ENCODE assay signal across 8 cellular contexts in genomic region chr16:28820546-28820945, GRCh38. TPM values are rescaled to one million over a fixed set of nuclear protein-coding genes. Genes with fewer than 3 reads are reported as not detected.
DNase-seq lines count a peak whose midpoint lies in the region; ATAC-seq, FAIRE-seq and TF ChIP-seq lines count a peak whose summit lies in the region.
"Not testable (repeated sequence)": the region's sequence is repeated elsewhere in the genome, so short reads cannot be mapped to it uniquely, and the experiment has no call there.

No MANE protein-coding gene starts in this region.

- in situ Hi-C loops in HepG2 (cut with HindIII; ENCODE audit: extremely low pct_ligation_motif_present, low pct_unique_long_range_greater_than_20kb), result not testable (repeated sequence)

- not testable (repeated sequence) for BruUV-seq in HepG2 (replicated peaks; lab: Mats Ljungman, UMichigan)

- POLR2A ChIA-PET in CD4-positive, alpha-beta memory T cell (lab: Charles Lee; ENCODE audit: partially characterized antibody), result interaction anchor here (4.1 to 4.6 kb wide), 2 partner anchors 26 to 43 kb away, joined by 56 to 84 read pairs; partner anchors contain the start of genes SH2B1 and TUFM
- POLR2A ChIA-PET in T-cell (lab: Charles Lee), result not testable (repeated sequence)
- POLR2A ChIA-PET in activated CD8-positive, alpha-beta T cell treated with anti-CD3 and anti-CD28 coated beads, Interleukin-2, amount 10 ng/mL, durations not matched to agents 7 days and 5 days (lab: Charles Lee), result interaction anchor here (4.0 kb wide), 1 partner anchor 25 kb away, joined by 49 read pairs; the partner anchor contains the start of gene TUFM
- POLR2A ChIA-PET in HepG2 (lab: Yijun Ruan, JAX), result interaction anchor here (0.6 to 5.8 kb wide), 5 partner anchors 17 to 146 kb away, joined by 4 to 85 read pairs (median 51); partner anchors contain the start of genes SH2B1 and TUFM

- TF ChIP-seq CTCF in HepG2 (CRISPR knock-in tag; IDR thresholded peaks at IDR 0.05); nephron (IDR thresholded peaks at IDR 0.05; ENCODE audit: unreplicated experiment in 3 of 3): not testable (repeated sequence)

- peaks cover 18% of the 10 kb centered on the region for H3K4me1 ChIP-seq in CD4-positive, alpha-beta memory T cell (ENCODE audit: insufficient read depth, low read length)
- H3K4me1 ChIP-seq in HepG2 (ENCODE audit: insufficient read depth, low read length), result peaks cover 35% of the 10 kb centered on the region

- not testable (repeated sequence) for ATAC-seq in T-cell (replicated peaks in 1 of 4); activated CD8-positive, alpha-beta T cell treated with anti-CD3 and anti-CD28 coated beads, Interleukin-2, amount 10 ng/mL, durations not matched to agents 7 days and 5 days; central memory CD8-positive, alpha-beta T cell (replicated peaks; ENCODE audit: extremely low read depth, poor library complexity, severe bottlenecking); HepG2; stimulated activated naive B cell treated with anti-CD40 and anti-IgM and Interleukin-4, amounts not matched to agents 10 μg/mL and 1 μg/mL and 100 μg/mL, for 72 hours (replicated peaks)

- not testable (repeated sequence) for H3K27me3 ChIP-seq in CD4-positive, alpha-beta memory T cell (ENCODE audit: insufficient read depth, low read length); HepG2 (ENCODE audit: control insufficient read depth in 1 of 2, insufficient read depth in 2 of 2, low read length in 2 of 2)

- H3K27ac Mint-ChIP-seq in CD4-positive, alpha-beta memory T cell, result peak overlapping the region in 5 of 7 donors; percentile 17 to 98 (median 75)
- H3K27ac Mint-ChIP-seq in T-cell; activated CD8-positive, alpha-beta T cell treated with anti-CD3 and anti-CD28 coated beads, Interleukin-2, amount 10 ng/mL, durations not matched to agents 7 days and 5 days; central memory CD8-positive, alpha-beta T cell (ENCODE audit: low read depth): not testable (repeated sequence)
- H3K27ac Mint-ChIP-seq in activated naive CD4-positive, alpha-beta T cell treated with anti-CD3 and anti-CD28 coated beads, Interleukin-2, amount 50 U/mL, for 24 hours, result peak overlapping the region; percentile 82
- H3K27ac Mint-ChIP-seq in nephron, result peak overlapping the region; percentile 20 to 76 (median 36)
- peak overlapping the region; percentile 44 for H3K27ac Mint-ChIP-seq in stimulated activated naive B cell treated with anti-CD40 and anti-IgM and Interleukin-4, amounts not matched to agents 10 μg/mL and 1 μg/mL and 100 μg/mL, for 72 hours

- H3K4me3 Mint-ChIP-seq in CD4-positive, alpha-beta memory T cell, result peak overlapping the region in 4 of 8 donors; percentile 48 to 74 (median 64)
- H3K4me3 Mint-ChIP-seq in T-cell (peak overlapping the region in 2 of 3 donors; percentile 31 to 96), nephron (peak overlapping the region; percentile 68 to 93 (median 92))
- H3K4me3 Mint-ChIP-seq in activated CD8-positive, alpha-beta T cell treated with anti-CD3 and anti-CD28 coated beads, Interleukin-2, amount 10 ng/mL, durations not matched to agents 7 days and 5 days, result peak overlapping the region; percentile 34
- peak overlapping the region; percentile 61 for H3K4me3 Mint-ChIP-seq in activated naive CD4-positive, alpha-beta T cell treated with anti-CD3 and anti-CD28 coated beads, Interleukin-2, amount 50 U/mL, for 24 hours
- peak overlapping the region; percentile 96 for H3K4me3 Mint-ChIP-seq in central memory CD8-positive, alpha-beta T cell
- H3K4me3 Mint-ChIP-seq in stimulated activated naive B cell treated with anti-CD40 and anti-IgM and Interleukin-4, amounts not matched to agents 10 μg/mL and 1 μg/mL and 100 μg/mL, for 72 hours, result not testable (repeated sequence)

- not testable (repeated sequence) for TF ChIP-seq EP300 in HepG2 (IDR thresholded peaks at IDR 0.05; ENCODE audit: low read depth in 2 of 2, low read length in 2 of 2); HepG2 (CRISPR knock-in tag; IDR thresholded peaks at IDR 0.05; ENCODE audit: borderline replicate concordance)

- intact Hi-C loops in CD4-positive, alpha-beta memory T cell (cut with micrococcal nuclease), result not testable (repeated sequence)
- intact Hi-C loops in HepG2 (cut with micrococcal nuclease; ENCODE audit: unreplicated experiment), result loop anchor here (5.0 kb wide), 1 partner anchor 117 kb away; no protein-coding TSS in a partner anchor

- not testable (repeated sequence) for H2AFZ ChIP-seq in HepG2 (ENCODE audit: low read length)

- DNase-seq in CD4-positive, alpha-beta memory T cell; T-cell; activated CD8-positive, alpha-beta T cell treated with anti-CD3 and anti-CD28 coated beads, Interleukin-2, amount 10 ng/mL, durations not matched to agents 7 days and 5 days; central memory CD8-positive, alpha-beta T cell (ENCODE audit: low spot score in 2 of 2); HepG2 (ENCODE audit: low spot score); stimulated activated naive B cell treated with anti-CD40 and anti-IgM and Interleukin-4, amounts not matched to agents 10 μg/mL and 1 μg/mL and 100 μg/mL, for 72 hours: not testable (repeated sequence)

- CTCF ChIA-PET in CD4-positive, alpha-beta memory T cell (lab: Charles Lee; ENCODE audit: partially characterized antibody), result interaction anchor here (1.6 kb wide), 1 partner anchor 26 kb away, joined by 8 read pairs; the partner anchor contains the start of gene TUFM
- CTCF ChIA-PET in T-cell (lab: Charles Lee); HepG2 (lab: Yijun Ruan, JAX; ENCODE audit: low intra/inter-chr PET ratio, low total read pairs): not testable (repeated sequence)
- CTCF ChIA-PET in activated CD8-positive, alpha-beta T cell treated with anti-CD3 and anti-CD28 coated beads, Interleukin-2, amount 10 ng/mL, durations not matched to agents 7 days and 5 days (lab: Charles Lee), result interaction anchor here (4.6 kb wide), 1 partner anchor 124 kb away, joined by 27 read pairs; no protein-coding TSS in a partner anchor

- H3K36me3 Mint-ChIP-seq in CD4-positive, alpha-beta memory T cell, result peaks cover 4 to 24% of the 10 kb centered on the region in 2 donors
- H3K36me3 Mint-ChIP-seq in T-cell, result not testable (repeated sequence)
- H3K36me3 Mint-ChIP-seq in activated CD8-positive, alpha-beta T cell treated with anti-CD3 and anti-CD28 coated beads, Interleukin-2, amount 10 ng/mL, durations not matched to agents 7 days and 5 days (ENCODE audit: low read depth), result peaks cover 30% of the 10 kb centered on the region
- peaks cover 10% of the 10 kb centered on the region for H3K36me3 Mint-ChIP-seq in activated naive CD4-positive, alpha-beta T cell treated with anti-CD3 and anti-CD28 coated beads, Interleukin-2, amount 50 U/mL, for 24 hours
- peaks cover 28% of the 10 kb centered on the region for H3K36me3 Mint-ChIP-seq in central memory CD8-positive, alpha-beta T cell (ENCODE audit: insufficient read depth)
- peaks cover 13% of the 10 kb centered on the region for H3K36me3 Mint-ChIP-seq in nephron (ENCODE audit: low read depth)
- H3K36me3 Mint-ChIP-seq in stimulated activated naive B cell treated with anti-CD40 and anti-IgM and Interleukin-4, amounts not matched to agents 10 μg/mL and 1 μg/mL and 100 μg/mL, for 72 hours, result peaks cover 23 to 38% of the 10 kb centered on the region in 2 donors

- peaks cover 13% of the 10 kb centered on the region for H4K20me1 ChIP-seq in HepG2 (ENCODE audit: insufficient read depth, low read length)

- not testable (repeated sequence) for TF ChIP-seq POLR2A in HepG2 (IDR thresholded peaks at IDR 0.05; ENCODE audit: insufficient read depth in 1 of 2, low read depth in 2 of 2, low read length in 2 of 2)

- H3K27ac ChIP-seq in CD4-positive, alpha-beta memory T cell (ENCODE audit: low read depth, low read length), result not testable (repeated sequence)
- peak overlapping the region; percentile 47 for H3K27ac ChIP-seq in HepG2 (ENCODE audit: extremely low read length, insufficient read depth, low read length)

- H3K27me3 Mint-ChIP-seq in CD4-positive, alpha-beta memory T cell; T-cell; activated CD8-positive, alpha-beta T cell treated with anti-CD3 and anti-CD28 coated beads, Interleukin-2, amount 10 ng/mL, durations not matched to agents 7 days and 5 days (ENCODE audit: low read depth); activated naive CD4-positive, alpha-beta T cell treated with anti-CD3 and anti-CD28 coated beads, Interleukin-2, amount 50 U/mL, for 24 hours; central memory CD8-positive, alpha-beta T cell; nephron (ENCODE audit: low read depth); stimulated activated naive B cell treated with anti-CD40 and anti-IgM and Interleukin-4, amounts not matched to agents 10 μg/mL and 1 μg/mL and 100 μg/mL, for 72 hours: not testable (repeated sequence)

- H3K79me2 ChIP-seq in HepG2 (ENCODE audit: insufficient read depth, low read length), result peaks cover 21% of the 10 kb centered on the region

- not testable (repeated sequence) for H3K9me3 Mint-ChIP-seq in CD4-positive, alpha-beta memory T cell; T-cell; activated CD8-positive, alpha-beta T cell treated with anti-CD3 and anti-CD28 coated beads, Interleukin-2, amount 10 ng/mL, durations not matched to agents 7 days and 5 days (ENCODE audit: insufficient read depth); activated naive CD4-positive, alpha-beta T cell treated with anti-CD3 and anti-CD28 coated beads, Interleukin-2, amount 50 U/mL, for 24 hours; central memory CD8-positive, alpha-beta T cell; nephron; stimulated activated naive B cell treated with anti-CD40 and anti-IgM and Interleukin-4, amounts not matched to agents 10 μg/mL and 1 μg/mL and 100 μg/mL, for 72 hours

- not testable (repeated sequence) for H3K36me3 ChIP-seq in CD4-positive, alpha-beta memory T cell (ENCODE audit: insufficient read depth, low read length); HepG2 (replicated peaks in 1 of 2; ENCODE audit: control insufficient read depth in 1 of 2, insufficient read depth in 2 of 2, low read length in 2 of 2)

- peaks cover 14 to 35% (median 23%) of the 10 kb centered on the region in 4 donors for H3K4me1 Mint-ChIP-seq in CD4-positive, alpha-beta memory T cell
- peaks cover 22 to 30% (median 23%) of the 10 kb centered on the region in 3 donors for H3K4me1 Mint-ChIP-seq in T-cell
- H3K4me1 Mint-ChIP-seq in activated CD8-positive, alpha-beta T cell treated with anti-CD3 and anti-CD28 coated beads, Interleukin-2, amount 10 ng/mL, durations not matched to agents 7 days and 5 days (ENCODE audit: low read depth), result peaks cover 24% of the 10 kb centered on the region
- H3K4me1 Mint-ChIP-seq in activated naive CD4-positive, alpha-beta T cell treated with anti-CD3 and anti-CD28 coated beads, Interleukin-2, amount 50 U/mL, for 24 hours, result peaks cover 20% of the 10 kb centered on the region
- H3K4me1 Mint-ChIP-seq in central memory CD8-positive, alpha-beta T cell, result peaks cover 22% of the 10 kb centered on the region
- H3K4me1 Mint-ChIP-seq in nephron, result peaks cover 15% of the 10 kb centered on the region
- peaks cover 16 to 43% of the 10 kb centered on the region in 2 donors for H3K4me1 Mint-ChIP-seq in stimulated activated naive B cell treated with anti-CD40 and anti-IgM and Interleukin-4, amounts not matched to agents 10 μg/mL and 1 μg/mL and 100 μg/mL, for 72 hours

- H3K9ac ChIP-seq in HepG2 (ENCODE audit: insufficient read depth, low read depth, low read length), result not testable (repeated sequence)

- H3K4me3 ChIP-seq in CD4-positive, alpha-beta memory T cell (ENCODE audit: low read length in 2 of 2); HepG2 (replicated peaks in 1 of 3; ENCODE audit: insufficient read depth in 1 of 3, low read depth in 2 of 3, low read length in 3 of 3): not testable (repeated sequence)

- not testable (repeated sequence) for FAIRE-seq in HepG2 (lab: Jason Lieb, UNC)

- H3K4me2 ChIP-seq in HepG2 (ENCODE audit: low read depth, low read length), result not testable (repeated sequence)

- TF ChIP-seq RAD21 in HepG2 (CRISPR knock-in tag; IDR thresholded peaks at IDR 0.05), result not testable (repeated sequence)

- H3K9me3 ChIP-seq in CD4-positive, alpha-beta memory T cell (ENCODE audit: control insufficient read depth in 1 of 2, low read length in 2 of 2); HepG2 (ENCODE audit: low read length): not testable (repeated sequence)

- 95% methylated on average over 13 of the region's 13 CpGs for WGBS in HepG2 (ENCODE audit: low lambda C conversion rate)

RNA-seq across cellular contexts. Expression of gene ATXN2L, which starts 2.3 kb away (rescaled TPM):
- 100 to 1,000 TPM; 262 to 266 TPM for total RNA-seq in CD4-positive, alpha-beta memory T cell
- polyA plus RNA-seq in CD4-positive, alpha-beta memory T cell, result 10 to 100 TPM in 1 of 2 donors, 1 to 10 TPM in 1; 7.1 to 38.5 TPM
- total RNA-seq in T-cell (100 to 1,000 TPM; 273 to 345 (median 281) TPM), HepG2 (2016; rRNA removed; fragmentation: Illumina TruSeq; extraction: Trizol) (40.8 and 48.4 TPM in 2 replicates)
- total RNA-seq in activated CD8-positive, alpha-beta T cell treated with anti-CD3 and anti-CD28 coated beads, Interleukin-2, amount 10 ng/mL, durations not matched to agents 7 days and 5 days, result 100 to 1,000 TPM; 256 to 269 TPM
- total RNA-seq in HepG2 (2016; cell fraction: cytosol; rRNA removed; fragmentation: Illumina TruSeq; extraction: Trizol; ENCODE audit: low read depth), result 36.9 and 45.8 TPM in 2 replicates
- 42.8 and 43.7 TPM in 2 replicates for total RNA-seq in HepG2 (2016; cell fraction: insoluble cytoplasmic fraction; rRNA removed; fragmentation: Illumina TruSeq; extraction: Trizol)
- total RNA-seq in HepG2 (2016; cell fraction: membrane; rRNA removed; fragmentation: Illumina TruSeq; extraction: Trizol), result 52.1 and 54.1 TPM in 2 replicates
- total RNA-seq in HepG2 (2016; cell fraction: nucleus; rRNA removed; fragmentation: Illumina TruSeq; extraction: Trizol), result 63.4 and 92.7 TPM in 2 replicates
- polyA plus RNA-seq in HepG2 (2011; rRNA removed), result 55.1 and 63.9 TPM in 2 replicates
- 23.4 and 26.4 TPM in 2 replicates for polyA plus RNA-seq in HepG2 (2011; cell fraction: cytosol; rRNA removed)
- polyA plus RNA-seq in HepG2 (2011; cell fraction: nucleus; rRNA removed), result 475 and 487 TPM in 2 replicates
- 130 and 201 TPM in 2 replicates for polyA plus RNA-seq in HepG2 (2012)
- 25.5 and 29.6 TPM in 2 replicates for polyA plus RNA-seq in HepG2 (2016; cell fraction: cytosol; fragmentation: Illumina TruSeq; extraction: Trizol; ENCODE audit: low read depth)
- 97.1 and 152 TPM in 2 replicates for polyA plus RNA-seq in HepG2 (2016; cell fraction: insoluble cytoplasmic fraction; fragmentation: Illumina TruSeq; extraction: Trizol; ENCODE audit: low read depth)
- polyA plus RNA-seq in HepG2 (2016; cell fraction: membrane; fragmentation: Illumina TruSeq; extraction: Trizol; ENCODE audit: low read depth), result 65.4 and 76.8 TPM in 2 replicates
- 346 and 353 TPM in 2 replicates for polyA plus RNA-seq in HepG2 (2016; cell fraction: nucleus; fragmentation: Illumina TruSeq; extraction: Trizol; ENCODE audit: insufficient read depth, low read depth)
- 36.7 and 65.3 TPM in 2 replicates for polyA minus RNA-seq in HepG2 (2011; rRNA and poly(A)+ RNA removed; ENCODE audit: low replicate concordance)
- polyA minus RNA-seq in HepG2 (2011; cell fraction: cytosol; rRNA and poly(A)+ RNA removed), result 77.5 and 78.1 TPM in 2 replicates
- 171 and 176 TPM in 2 replicates for polyA minus RNA-seq in HepG2 (2011; cell fraction: nucleus; rRNA and poly(A)+ RNA removed)

RNA-seq across cellular contexts. Expression of gene TUFM, which starts 25.6 kb away (rescaled TPM):
- total RNA-seq in CD4-positive, alpha-beta memory T cell, result 100 to 1,000 TPM in 1 of 2 experiments, 10 to 100 TPM in 1; 98.0 to 108 TPM
- polyA plus RNA-seq in CD4-positive, alpha-beta memory T cell, result 100 to 1,000 TPM; 138 to 198 TPM
- total RNA-seq in T-cell, result 100 to 1,000 TPM in 4 of 5 donors, 10 to 100 TPM in 1; 90.2 to 131 (median 105) TPM
- 100 to 1,000 TPM; 150 to 153 TPM for total RNA-seq in activated CD8-positive, alpha-beta T cell treated with anti-CD3 and anti-CD28 coated beads, Interleukin-2, amount 10 ng/mL, durations not matched to agents 7 days and 5 days
- 138 and 298 TPM in 2 replicates for total RNA-seq in HepG2 (2016; rRNA removed; fragmentation: Illumina TruSeq; extraction: Trizol)
- 52.9 and 59.0 TPM in 2 replicates for total RNA-seq in HepG2 (2016; cell fraction: cytosol; rRNA removed; fragmentation: Illumina TruSeq; extraction: Trizol; ENCODE audit: low read depth)
- total RNA-seq in HepG2 (2016; cell fraction: insoluble cytoplasmic fraction; rRNA removed; fragmentation: Illumina TruSeq; extraction: Trizol), result 109 and 318 TPM in 2 replicates
- total RNA-seq in HepG2 (2016; cell fraction: membrane; rRNA removed; fragmentation: Illumina TruSeq; extraction: Trizol), result 97.9 and 102 TPM in 2 replicates
- total RNA-seq in HepG2 (2016; cell fraction: nucleus; rRNA removed; fragmentation: Illumina TruSeq; extraction: Trizol), result 269 and 303 TPM in 2 replicates
- polyA plus RNA-seq in HepG2 (2011; rRNA removed), result 189 and 206 TPM in 2 replicates
- 123 and 178 TPM in 2 replicates for polyA plus RNA-seq in HepG2 (2011; cell fraction: cytosol; rRNA removed)
- polyA plus RNA-seq in HepG2 (2011; cell fraction: nucleus; rRNA removed), result 404 and 487 TPM in 2 replicates
- 180 and 205 TPM in 2 replicates for polyA plus RNA-seq in HepG2 (2012)
- 69.4 and 72.1 TPM in 2 replicates for polyA plus RNA-seq in HepG2 (2016; cell fraction: cytosol; fragmentation: Illumina TruSeq; extraction: Trizol; ENCODE audit: low read depth)
- 150 and 184 TPM in 2 replicates for polyA plus RNA-seq in HepG2 (2016; cell fraction: insoluble cytoplasmic fraction; fragmentation: Illumina TruSeq; extraction: Trizol; ENCODE audit: low read depth)
- polyA plus RNA-seq in HepG2 (2016; cell fraction: membrane; fragmentation: Illumina TruSeq; extraction: Trizol; ENCODE audit: low read depth), result 99.2 and 107 TPM in 2 replicates
- 673 and 742 TPM in 2 replicates for polyA plus RNA-seq in HepG2 (2016; cell fraction: nucleus; fragmentation: Illumina TruSeq; extraction: Trizol; ENCODE audit: insufficient read depth, low read depth)
- polyA minus RNA-seq in HepG2 (2011; rRNA and poly(A)+ RNA removed; ENCODE audit: low replicate concordance), result 135 and 165 TPM in 2 replicates
- polyA minus RNA-seq in HepG2 (2011; cell fraction: cytosol; rRNA and poly(A)+ RNA removed), result 69.4 and 75.9 TPM in 2 replicates
- polyA minus RNA-seq in HepG2 (2011; cell fraction: nucleus; rRNA and poly(A)+ RNA removed), result 56.7 and 63.5 TPM in 2 replicates

RNA-seq across cellular contexts. Expression of gene SH2B1, which starts 43.1 kb away (rescaled TPM):
- total RNA-seq in CD4-positive, alpha-beta memory T cell, result 100 to 1,000 TPM; 127 TPM
- polyA plus RNA-seq in CD4-positive, alpha-beta memory T cell, result 1 to 10 TPM; 3.1 to 4.0 TPM
- total RNA-seq in T-cell (100 to 1,000 TPM in 3 of 5 donors, 10 to 100 TPM in 2; 90.5 to 127 (median 120) TPM), HepG2 (2016; rRNA removed; fragmentation: Illumina TruSeq; extraction: Trizol) (15.6 and 23.3 TPM in 2 replicates)
- total RNA-seq in activated CD8-positive, alpha-beta T cell treated with anti-CD3 and anti-CD28 coated beads, Interleukin-2, amount 10 ng/mL, durations not matched to agents 7 days and 5 days, result 10 to 100 TPM; 47.8 to 52.2 TPM
- 22.5 and 27.1 TPM in 2 replicates for total RNA-seq in HepG2 (2016; cell fraction: cytosol; rRNA removed; fragmentation: Illumina TruSeq; extraction: Trizol; ENCODE audit: low read depth)
- total RNA-seq in HepG2 (2016; cell fraction: insoluble cytoplasmic fraction; rRNA removed; fragmentation: Illumina TruSeq; extraction: Trizol), result 13.4 and 24.5 TPM in 2 replicates
- 16.3 and 21.4 TPM in 2 replicates for total RNA-seq in HepG2 (2016; cell fraction: membrane; rRNA removed; fragmentation: Illumina TruSeq; extraction: Trizol)
- total RNA-seq in HepG2 (2016; cell fraction: nucleus; rRNA removed; fragmentation: Illumina TruSeq; extraction: Trizol), result 30.1 and 30.6 TPM in 2 replicates
- 30.8 and 40.2 TPM in 2 replicates for polyA plus RNA-seq in HepG2 (2011; rRNA removed)
- 15.2 and 19.8 TPM in 2 replicates for polyA plus RNA-seq in HepG2 (2011; cell fraction: cytosol; rRNA removed)
- polyA plus RNA-seq in HepG2 (2011; cell fraction: nucleus; rRNA removed), result 198 and 224 TPM in 2 replicates
- polyA plus RNA-seq in HepG2 (2012), result 35.0 and 37.6 TPM in 2 replicates
- polyA plus RNA-seq in HepG2 (2016; cell fraction: cytosol; fragmentation: Illumina TruSeq; extraction: Trizol; ENCODE audit: low read depth), result 4.3 and 6.0 TPM in 2 replicates
- polyA plus RNA-seq in HepG2 (2016; cell fraction: insoluble cytoplasmic fraction; fragmentation: Illumina TruSeq; extraction: Trizol; ENCODE audit: low read depth), result 18.0 and 21.1 TPM in 2 replicates
- polyA plus RNA-seq in HepG2 (2016; cell fraction: membrane; fragmentation: Illumina TruSeq; extraction: Trizol; ENCODE audit: low read depth), result 12.3 and 13.6 TPM in 2 replicates
- 82.4 and 89.4 TPM in 2 replicates for polyA plus RNA-seq in HepG2 (2016; cell fraction: nucleus; fragmentation: Illumina TruSeq; extraction: Trizol; ENCODE audit: insufficient read depth, low read depth)
- polyA minus RNA-seq in HepG2 (2011; rRNA and poly(A)+ RNA removed; ENCODE audit: low replicate concordance), result 44.5 and 55.4 TPM in 2 replicates
- 10.5 and 11.6 TPM in 2 replicates for polyA minus RNA-seq in HepG2 (2011; cell fraction: cytosol; rRNA and poly(A)+ RNA removed)
- polyA minus RNA-seq in HepG2 (2011; cell fraction: nucleus; rRNA and poly(A)+ RNA removed), result 36.8 and 48.6 TPM in 2 replicates

RNA-seq across cellular contexts. Expression of gene ATP2A1, which starts 57.7 kb away (rescaled TPM):
- under 1 TPM; 0.67 to 0.94 TPM for total RNA-seq in CD4-positive, alpha-beta memory T cell
- polyA plus RNA-seq in CD4-positive, alpha-beta memory T cell, result not detected
- total RNA-seq in T-cell (1 to 10 TPM in 2 of 5 donors, under 1 TPM in 3; 0.82 to 1.6 (median 0.95) TPM), HepG2 (2016; rRNA removed; fragmentation: Illumina TruSeq; extraction: Trizol) (0.70 and 3.2 TPM in 2 replicates)
- 1 to 10 TPM; 1.8 to 2.1 TPM for total RNA-seq in activated CD8-positive, alpha-beta T cell treated with anti-CD3 and anti-CD28 coated beads, Interleukin-2, amount 10 ng/mL, durations not matched to agents 7 days and 5 days
- total RNA-seq in HepG2 (2016; cell fraction: cytosol; rRNA removed; fragmentation: Illumina TruSeq; extraction: Trizol; ENCODE audit: low read depth), result 1.1 and 1.9 TPM in 2 replicates
- total RNA-seq in HepG2 (2016; cell fraction: insoluble cytoplasmic fraction; rRNA removed; fragmentation: Illumina TruSeq; extraction: Trizol), result 0.30 and 2.0 TPM in 2 replicates
- total RNA-seq in HepG2 (2016; cell fraction: membrane; rRNA removed; fragmentation: Illumina TruSeq; extraction: Trizol), result 0.65 and 1.3 TPM in 2 replicates
- 4.8 and 6.9 TPM in 2 replicates for total RNA-seq in HepG2 (2016; cell fraction: nucleus; rRNA removed; fragmentation: Illumina TruSeq; extraction: Trizol)
- 12.5 and 16.4 TPM in 2 replicates for polyA plus RNA-seq in HepG2 (2011; rRNA removed)
- polyA plus RNA-seq in HepG2 (2011; cell fraction: cytosol; rRNA removed), result 2.7 and 2.9 TPM in 2 replicates
- polyA plus RNA-seq in HepG2 (2011; cell fraction: nucleus; rRNA removed), result 149 and 332 TPM in 2 replicates
- 31.5 and 57.2 TPM in 2 replicates for polyA plus RNA-seq in HepG2 (2012)
- 0.51 TPM in 2 replicates for polyA plus RNA-seq in HepG2 (2016; cell fraction: cytosol; fragmentation: Illumina TruSeq; extraction: Trizol; ENCODE audit: low read depth)
- polyA plus RNA-seq in HepG2 (2016; cell fraction: insoluble cytoplasmic fraction; fragmentation: Illumina TruSeq; extraction: Trizol; ENCODE audit: low read depth), result 1.3 and 1.5 TPM in 2 replicates
- polyA plus RNA-seq in HepG2 (2016; cell fraction: membrane; fragmentation: Illumina TruSeq; extraction: Trizol; ENCODE audit: low read depth), result 0.87 and 1.9 TPM in 2 replicates
- 55.1 and 58.0 TPM in 2 replicates for polyA plus RNA-seq in HepG2 (2016; cell fraction: nucleus; fragmentation: Illumina TruSeq; extraction: Trizol; ENCODE audit: insufficient read depth, low read depth)
- 1.4 and 6.4 TPM in 2 replicates for polyA minus RNA-seq in HepG2 (2011; rRNA and poly(A)+ RNA removed; ENCODE audit: low replicate concordance)
- 0.59 and 1.4 TPM in 2 replicates for polyA minus RNA-seq in HepG2 (2011; cell fraction: cytosol; rRNA and poly(A)+ RNA removed)
- polyA minus RNA-seq in HepG2 (2011; cell fraction: nucleus; rRNA and poly(A)+ RNA removed), result 26.7 and 30.8 TPM in 2 replicates
